Comparison of ENCODE assay signal across 21 cellular contexts in genomic region chr10:99525897-99526296, GRCh38. TPM values are rescaled to one million over a fixed set of nuclear protein-coding genes. Genes with fewer than 3 reads are reported as not detected.
"Had no signal": no experiment of that assay in that cellular context is flagged by ENCODE, and none has a peak within 500 bp of the region (broad histone marks: within the 10 kb centered on the region; RNA-seq: fewer than 3 reads in every experiment).

No MANE protein-coding gene starts in this region.

- H3K9me3 ChIP-seq: heart left ventricle, psoas muscle, vagina had no signal

- DNase-seq: cortex of kidney; dorsolateral prefrontal cortex; effector CD8-positive, alpha-beta T cell; heart left ventricle; hippocampal formation; kidney glomerular epithelial cell; occipital lobe; psoas muscle; stimulated activated CD4-positive, alpha-beta T cell treated with anti-CD3 and anti-CD28 coated beads, Interleukin-12 subunit alpha, Interleukin-12 subunit beta, amount 100 ng/mL, for 4 hours; stimulated activated naive CD4-positive, alpha-beta T cell treated with Interleukin-2 at 50 U/mL for 16 hours; upper lobe of left lung had no signal

- H3K27ac ChIP-seq: dorsolateral prefrontal cortex, psoas muscle, skin epidermis, upper lobe of left lung, vagina had no signal

- H3K4me3 Mint-ChIP-seq: nephron had no signal

- H3K27ac Mint-ChIP-seq: nephron had no signal

- H3K36me3 ChIP-seq: heart left ventricle, upper lobe of left lung, vagina had no signal

- H3K4me3 ChIP-seq: dorsolateral prefrontal cortex, heart left ventricle, psoas muscle, skin epidermis, upper lobe of left lung, vagina had no signal

- ATAC-seq: esophagus mucosa, heart left ventricle, psoas muscle, sciatic nerve had no signal

RNA-seq across cellular contexts. Expression of gene NKX2-3, which starts 6.8 kb away (rescaled TPM):
- total RNA-seq: chondrocyte, dorsolateral prefrontal cortex, fibroblast of lung, glomerular endothelial cell, heart left ventricle, lung microvascular endothelial cell, mononuclear cell, occipital lobe, psoas muscle, sciatic nerve, vagina had no signal
- polyA plus RNA-seq: fibroblast of lung, heart left ventricle, psoas muscle had no signal
